In the genomic region with DNA sequence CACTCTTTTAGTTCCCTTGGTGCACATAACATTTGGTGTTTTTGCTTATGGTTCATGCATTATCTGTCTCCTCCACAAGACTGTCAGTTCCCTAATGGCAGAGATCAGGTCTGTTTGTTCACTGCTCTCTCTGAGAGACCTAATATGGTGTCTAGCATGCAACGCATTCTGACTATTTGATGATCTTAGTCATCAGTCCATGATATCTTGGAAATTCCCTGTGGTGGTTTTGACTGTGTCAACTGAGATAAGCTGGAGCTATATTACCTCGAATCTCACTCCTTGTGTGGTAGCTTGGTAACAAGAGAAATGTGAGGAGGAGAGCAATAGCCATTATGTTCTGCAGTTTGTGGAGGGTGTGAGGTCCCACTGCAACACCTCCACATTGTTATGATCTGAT, we compare ENCODE assay signal across 17 cellular contexts.
A peak's percentile ranks its signal among the peaks of the same experiment; 100 is the strongest.
DNase-seq lines count a peak whose midpoint lies in the region; ATAC-seq and TF ChIP-seq lines count a peak whose summit lies in the region.
"Had no signal": no experiment of that assay in that cellular context is flagged by ENCODE, and none has a peak within 500 bp of the region (broad histone marks: within the 10 kb centered on the region; RNA-seq: fewer than 3 reads in every experiment).

No MANE protein-coding gene starts in this region.

- peaks cover 3% of the 10 kb centered on the region for H3K4me1 ChIP-seq in HEK293 (ENCODE audit: control insufficient read depth, insufficient read depth, low read length)
- H3K4me1 ChIP-seq: right atrium auricular region, stomach had no signal

- ATAC-seq in GM18498 (IDR thresholded peaks at IDR 0.05; ENCODE audit: unreplicated experiment) (peak; percentile 53), HG03565 (IDR thresholded peaks at IDR 0.05; ENCODE audit: unreplicated experiment) (peak; percentile 84), GM21576 (IDR thresholded peaks at IDR 0.05; ENCODE audit: unreplicated experiment) (no peak), GM18867 (IDR thresholded peaks at IDR 0.05; ENCODE audit: unreplicated experiment) (no peak)
- ATAC-seq: activated T-cell treated with anti-CD3 and anti-CD28 coated beads, Interleukin-2, amount 50 U/mL, for 4 hours; naive thymus-derived CD8-positive, alpha-beta T cell had no signal

- DNase-seq in fibroblast of pulmonary artery (ENCODE audit: low read depth) (peak; percentile 2), dermis blood vessel endothelial cell (no peak), COLO668 (lab: John Stamatoyannopoulos, UW; ENCODE audit: unreplicated experiment) (no peak)
- DNase-seq: activated CD4-positive, alpha-beta T cell treated with anti-CD3 and anti-CD28 coated beads for 48 hours; activated T-cell treated with anti-CD3 and anti-CD28 coated beads, Interleukin-2, amount 50 U/mL, for 4 hours; aorta; effector CD8-positive, alpha-beta T cell; foreskin melanocyte; MG63; naive thymus-derived CD8-positive, alpha-beta T cell; stomach had no signal

- H3K27ac ChIP-seq in HEK293 (ENCODE audit: extremely low read depth, low read depth, low read length): no peak overlapping the region
- H3K27ac ChIP-seq: right atrium auricular region, stomach had no signal

- H3K9me3 ChIP-seq in HEK293 (ENCODE audit: control insufficient read depth, insufficient read depth, low read depth, low read length): no peaks in the 10 kb centered on the region
- H3K9me3 ChIP-seq: MG63, right atrium auricular region, stomach had no signal

- H3K4me3 ChIP-seq in HEK293 (ENCODE audit: low read depth, low read length) (no peak overlapping the region), fibroblast of pulmonary artery (replicated peaks; ENCODE audit: low read depth, low read length) (no peak overlapping the region)
- H3K4me3 ChIP-seq: MG63, right atrium auricular region, stomach had no signal

- CTCF ChIA-PET in HEK293 (lab: Yijun Ruan, JAX): interaction anchor here (1.0 to 2.6 kb wide), 2 partner anchors 8 to 66 kb away, joined by 3 to 12 read pairs; no protein-coding TSS in a partner anchor

- TF ChIP-seq CTCF in HEK293 (tag by site-specific recombination; IDR thresholded peaks at IDR 0.05) (no peak), fibroblast of pulmonary artery (IDR thresholded peaks at IDR 0.05; ENCODE audit: low read length, missing control alignments) (no peak)

- H3K36me3 ChIP-seq in HEK293 (ENCODE audit: control insufficient read depth in 2 of 2, insufficient read depth in 1 of 2, low read length in 2 of 2): no peaks in the 10 kb centered on the region
- H3K36me3 ChIP-seq: MG63, right atrium auricular region, stomach had no signal

- POLR2A ChIA-PET in HEK293 (lab: Yijun Ruan, JAX): no interaction called here

TF ChIP-seq in HEK293, 187 proteins besides CTCF, POLR2A, EP300 and RAD21:
- TF ChIP-seq EGR2 (tag by site-specific recombination; IDR thresholded peaks at IDR 0.05; ENCODE audit: low read depth): 0 out of 2 replicates have a peak, but pooled peaks have one; percentile 47
- no peak for TF ChIP-seq ZNF155 (tag by site-specific recombination; IDR thresholded peaks at IDR 0.05)
- no peak for TF ChIP-seq GLI4 (tag by site-specific recombination; IDR thresholded peaks at IDR 0.05)
- peak; percentile 48; the same call in 1 of the 2 replicates for TF ChIP-seq ZXDB (tag by site-specific recombination; IDR thresholded peaks at IDR 0.05)
- TF ChIP-seq WT1 (tag by site-specific recombination; IDR thresholded peaks at IDR 0.05): peak; percentile 71
- TF ChIP-seq YY2 (tag by site-specific recombination; IDR thresholded peaks at IDR 0.05): no peak
- TF ChIP-seq ZBTB44 (tag by site-specific recombination; IDR thresholded peaks at IDR 0.05): peak; percentile 40; the same call in 1 of the 2 replicates
- TF ChIP-seq FEZF1 (tag by site-specific recombination; IDR thresholded peaks at IDR 0.05): peak; percentile 27; the same call in 1 of the 2 replicates
- TF ChIP-seq BCL6B (tag by site-specific recombination; IDR thresholded peaks at IDR 0.05): 0 out of 2 replicates have a peak, but pooled peaks have one; percentile 42
- peak; percentile 50; the same call in 1 of the 2 replicates for TF ChIP-seq ZNF843 (tag by site-specific recombination; IDR thresholded peaks at IDR 0.05)
- no peak for TF ChIP-seq ZNF585B (tag by site-specific recombination; IDR thresholded peaks at IDR 0.05)
- peak; percentile 66 for TF ChIP-seq GLIS1 (tag by site-specific recombination; IDR thresholded peaks at IDR 0.05)
- no peak for TF ChIP-seq HOXA7 (CRISPR knock-in tag; IDR thresholded peaks at IDR 0.05; ENCODE audit: borderline replicate concordance)
- no peak for TF ChIP-seq KLF10 (tag by site-specific recombination; IDR thresholded peaks at IDR 0.05)
- TF ChIP-seq ZNF660 (tag by site-specific recombination; IDR thresholded peaks at IDR 0.05): peak; percentile 93
TF ChIP-seq in HEK293: peak in this region for 9.

Comparison
In these comparisons a context has a peak if more than half of its experiments do, and no peak if none do; other contexts are left out.
1. ATAC-seq: peak in GM18498 (single experiment) and HG03565 (single experiment); none in GM21576 (single experiment) and GM18867 (single experiment).